1 cellular context compared by ENCODE assay signal in genomic region chr2:190534310-190535118, GRCh38.
TF ChIP-seq lines count a peak whose summit lies in the region.

Gene NEMP2, minus strand, starts transcription at chr2:190534722. Its CDS starts 67 bp downstream, at chr2:190534655.

TF ChIP-seq in HepG2, 621 proteins besides CTCF, POLR2A, EP300 and RAD21 (continued from another document and continues in another):
- TF ChIP-seq ELK4 (CRISPR knock-in tag; IDR thresholded peaks at IDR 0.05; ENCODE audit: borderline replicate concordance) = no peak
- TF ChIP-seq NCOA5 (CRISPR knock-in tag; IDR thresholded peaks at IDR 0.05) = no peak
- TF ChIP-seq BCL6 (CRISPR knock-in tag; IDR thresholded peaks at IDR 0.05) = peak; percentile 71
- peak; percentile 76 for TF ChIP-seq ZNF614 (CRISPR knock-in tag; IDR thresholded peaks at IDR 0.05; ENCODE audit: borderline replicate concordance)
- TF ChIP-seq ZNF644 (CRISPR knock-in tag; IDR thresholded peaks at IDR 0.05; ENCODE audit: low read depth) = no peak
- no peak for TF ChIP-seq ZNF24 (IDR thresholded peaks at IDR 0.05)
- no peak for TF ChIP-seq MAFK (conservative IDR thresholded peaks at IDR 0.05 in 1 of 2, IDR thresholded peaks at IDR 0.05 in 1 of 2; ENCODE audit: low read length in 2 of 2)
- TF ChIP-seq SNAPC2 (CRISPR knock-in tag; IDR thresholded peaks at IDR 0.05) = no peak; the same call in 1 of the 2 replicates
- TF ChIP-seq IKZF4 (CRISPR knock-in tag; IDR thresholded peaks at IDR 0.05; ENCODE audit: borderline replicate concordance, low read depth, not compliant biosample characterization) = peak; percentile 88
- TF ChIP-seq MTA3 (CRISPR knock-in tag; IDR thresholded peaks at IDR 0.05) = no peak
- peak; percentile 80; the same call in 1 of the 2 replicates for TF ChIP-seq KLF11 (CRISPR knock-in tag; IDR thresholded peaks at IDR 0.05)
- peak; percentile 90 to 94; a peak in 3 of 4 replicates for TF ChIP-seq HMGXB4 (CRISPR knock-in tag; IDR thresholded peaks at IDR 0.05; ENCODE audit: borderline replicate concordance in 1 of 2, low read depth in 1 of 2)
- peak; percentile 58; the same call in 1 of the 2 replicates for TF ChIP-seq MLXIP (CRISPR knock-in tag; IDR thresholded peaks at IDR 0.05; ENCODE audit: borderline replicate concordance)
- no peak for TF ChIP-seq ZNF567 (CRISPR knock-in tag; IDR thresholded peaks at IDR 0.05; ENCODE audit: borderline replicate concordance)
- peak; percentile 93 for TF ChIP-seq ZNF672 (CRISPR knock-in tag; IDR thresholded peaks at IDR 0.05)
- no peak for TF ChIP-seq ZFP62 (CRISPR knock-in tag; IDR thresholded peaks at IDR 0.05)
- no peak; the same call in 1 of the 2 replicates for TF ChIP-seq PAWR (CRISPR knock-in tag; IDR thresholded peaks at IDR 0.05; ENCODE audit: borderline replicate concordance)
- TF ChIP-seq NFKBIZ (CRISPR knock-in tag; IDR thresholded peaks at IDR 0.05) = no peak
- peak; percentile 94 for TF ChIP-seq ARID4A (CRISPR knock-in tag; IDR thresholded peaks at IDR 0.05; ENCODE audit: borderline replicate concordance)
- TF ChIP-seq BORCS8-MEF2B (CRISPR knock-in tag; IDR thresholded peaks at IDR 0.05) = peak; percentile 95
- TF ChIP-seq ZNF121 (CRISPR knock-in tag; IDR thresholded peaks at IDR 0.05) = peak; percentile 89
- peak; percentile 89; the same call in 1 of the 2 replicates for TF ChIP-seq ZBTB39 (CRISPR knock-in tag; IDR thresholded peaks at IDR 0.05)
- TF ChIP-seq ZNF44 (CRISPR knock-in tag; IDR thresholded peaks at IDR 0.05) = no peak; the same call in 1 of the 2 replicates
- no peak; the same call in 1 of the 2 replicates for TF ChIP-seq HOMEZ (CRISPR knock-in tag; IDR thresholded peaks at IDR 0.05; ENCODE audit: low read depth)
- no peak for TF ChIP-seq ZNF615 (CRISPR knock-in tag; IDR thresholded peaks at IDR 0.05; ENCODE audit: borderline replicate concordance)
- peak; percentile 17; the same call in 1 of the 2 replicates for TF ChIP-seq HNF1B (CRISPR knock-in tag; IDR thresholded peaks at IDR 0.05)
- TF ChIP-seq AHR (CRISPR knock-in tag; IDR thresholded peaks at IDR 0.05) = peak; percentile 84; the same call in 1 of the 2 replicates
- no peak for TF ChIP-seq POLR2AphosphoS2 (IDR thresholded peaks at IDR 0.05; ENCODE audit: low read depth, low read length)
- TF ChIP-seq PCBP1 (IDR thresholded peaks at IDR 0.05; ENCODE audit: borderline replicate concordance, low read depth, low read length) = no peak
- peak; percentile 95; the same call in 1 of the 2 replicates for TF ChIP-seq ZNF691 (CRISPR knock-in tag; IDR thresholded peaks at IDR 0.05; ENCODE audit: borderline replicate concordance, low read depth)
- no peak for TF ChIP-seq ETS1 (CRISPR knock-in tag; IDR thresholded peaks at IDR 0.05)
- peak; percentile 54; the same call in 1 of the 2 replicates for TF ChIP-seq ZBTB26 (CRISPR knock-in tag; IDR thresholded peaks at IDR 0.05; ENCODE audit: borderline replicate concordance)
- peak; percentile 93 for TF ChIP-seq E2F5 (CRISPR knock-in tag; conservative IDR thresholded peaks at IDR 0.05)
- peak; percentile 62; the same call in 1 of the 2 replicates for TF ChIP-seq HOXA5 (CRISPR knock-in tag; IDR thresholded peaks at IDR 0.05)
